ENCODE assay signal across 26 cellular contexts in genomic region chr5:135011355-135012032, GRCh38. TPM values are rescaled to one million over a fixed set of nuclear protein-coding genes. Genes with fewer than 3 reads are reported as not detected.
"Had no signal": no experiment of that assay in that cellular context is flagged by ENCODE, and none has a peak within 500 bp of the region (broad histone marks: within the 10 kb centered on the region; RNA-seq: fewer than 3 reads in every experiment).

No MANE protein-coding gene starts in this region.

- H3K36me3 ChIP-seq: adrenal gland, left lung, prostate gland had no signal

- H3K4me3 ChIP-seq: adrenal gland, left lung, prostate gland had no signal

- H3K4me1 ChIP-seq: adrenal gland, foreskin keratinocyte, left lung had no signal

- DNase-seq: activated CD4-positive, alpha-beta T cell treated with anti-CD3 and anti-CD28 coated beads, Interleukin-2, amount 50 U/mL, for 1 hour; activated CD4-positive, CD25-positive, alpha-beta regulatory T cell treated with anti-CD3 and anti-CD28 coated beads, Interleukin-2, amount 50 U/mL, for 72 hours; activated gamma-delta T cell treated with Interleukin-2 at 50 U/mL for 16 hours; adrenal gland; dermis blood vessel endothelial cell; effector memory CD8-positive, alpha-beta T cell; foreskin keratinocyte; hypothalamus; occipital lobe; small intestine; stimulated activated CD4-positive, alpha-beta T cell treated with anti-CD3 and anti-CD28 coated beads, Interleukin-4, amount 100 ng/mL, for 1 hour; stimulated activated naive CD8-positive, alpha-beta T cell treated with anti-CD3 and anti-CD28 coated beads, Interleukin-15, amount 100 ng/mL, for 72 hours; SW 1271; T-helper 2 cell; trophoblast cell had no signal

- H3K27ac ChIP-seq: adrenal gland, epithelial cell of prostate, foreskin keratinocyte, left lung, prostate gland, VCaP had no signal

- H3K27me3 ChIP-seq: adrenal gland, left lung had no signal

- H3K9me3 ChIP-seq: adrenal gland, left lung, prostate gland had no signal

- ATAC-seq: activated naive CD4-positive, alpha-beta T cell treated with anti-CD3 and anti-CD28 coated beads, Interleukin-2, amount 50 U/mL, for 72 hours; effector memory CD8-positive, alpha-beta T cell; foreskin keratinocyte; left lung; right cardiac atrium; stimulated activated naive CD8-positive, alpha-beta T cell treated with anti-CD3 and anti-CD28 coated beads, Interleukin-15, amount 100 ng/mL, for 72 hours had no signal

RNA-seq across cellular contexts. Expression of gene PITX1, which starts 22.5 kb away (rescaled TPM):
- total RNA-seq: chondrocyte, kidney epithelial cell, mononuclear cell, occipital lobe had no signal
- polyA plus RNA-seq: neural cell had no signal

RNA-seq across cellular contexts. Expression of gene CATSPER3, which starts 43.8 kb away (rescaled TPM):
- total RNA-seq: temporal lobe had no signal
